In genomic region chr7:154054664-154055063, GRCh38 we compare ENCODE assay signal across 7 cellular contexts. TPM values are rescaled to one million over a fixed set of nuclear protein-coding genes. Genes with fewer than 3 reads are reported as not detected.
"Had no signal": no experiment of that assay in that cellular context is flagged by ENCODE, and none has a peak within 500 bp of the region (broad histone marks: within the 10 kb centered on the region; RNA-seq: fewer than 3 reads in every experiment).

No MANE protein-coding gene starts in this region.

RNA-seq across cellular contexts. Expression of gene DPP6, which starts 2.5 kb away (rescaled TPM):
- total RNA-seq: HT1080, LHCN-M2, MCF 10A, NCI-H460, PC-9, SJCRH30 had no signal
- polyA plus RNA-seq: IgD-negative memory B cell had no signal
